In genomic region chr12:92921877-92922276, GRCh38 we compare ENCODE assay signal across 11 cellular contexts. TPM values are rescaled to one million over a fixed set of nuclear protein-coding genes. Genes with fewer than 3 reads are reported as not detected.
DNase-seq lines count a peak whose midpoint lies in the region; ATAC-seq and TF ChIP-seq lines count a peak whose summit lies in the region.
"Had no signal": no experiment of that assay in that cellular context is flagged by ENCODE, and none has a peak within 500 bp of the region (broad histone marks: within the 10 kb centered on the region; RNA-seq: fewer than 3 reads in every experiment).

No MANE protein-coding gene starts in this region.

- H3F3A ChIP-seq in PC-3 (ENCODE audit: low read length, unreplicated experiment): no peaks in the 10 kb centered on the region

- intact Hi-C loops in PC-3 (cut with micrococcal nuclease): no loop called here

- peaks cover 5% of the 10 kb centered on the region for H3K4me1 ChIP-seq in PC-3 (ENCODE audit: insufficient read depth, low read length)
- peaks cover 4% of the 10 kb centered on the region for H3K4me1 ChIP-seq in effector memory CD4-positive, alpha-beta T cell (ENCODE audit: control insufficient read depth, insufficient read depth, low read length, poor library complexity, severe bottlenecking)

- no peak overlapping the region for H3K9ac ChIP-seq in PC-3 (ENCODE audit: low read length)

- H4K20me1 ChIP-seq in PC-3 (ENCODE audit: low read length): 0 out of 2 replicates have a peak, but pooled peaks cover 4% of the 10 kb centered on the region

- POLR2A ChIA-PET in PC-3 (lab: Charles Lee; ENCODE audit: unreplicated experiment): no interaction called here

- H3K36me3 ChIP-seq in PC-3 (ENCODE audit: low read depth, low read length): no peaks in the 10 kb centered on the region
- no peaks in the 10 kb centered on the region for H3K36me3 ChIP-seq in effector memory CD4-positive, alpha-beta T cell (ENCODE audit: control insufficient read depth, insufficient read depth, low read length)
- H3K36me3 ChIP-seq: gastroesophageal sphincter had no signal

- no peak overlapping the region for H3K4me3 ChIP-seq in GM12865 (ENCODE audit: low read depth, low read length)
- H3K4me3 ChIP-seq in PC-3 (ENCODE audit: low read length): no peak overlapping the region
- H3K4me3 ChIP-seq in effector memory CD4-positive, alpha-beta T cell (ENCODE audit: insufficient read depth, low read depth, low read length, poor library complexity, severe bottlenecking): no peak overlapping the region
- H3K4me3 ChIP-seq: gastroesophageal sphincter had no signal

- H3K27me3 ChIP-seq in PC-3 (ENCODE audit: low read length): no peaks in the 10 kb centered on the region
- no peaks in the 10 kb centered on the region for H3K27me3 ChIP-seq in effector memory CD4-positive, alpha-beta T cell (replicated peaks; ENCODE audit: control insufficient read depth, insufficient read depth, low read length, poor library complexity, severe bottlenecking)
- H3K27me3 ChIP-seq: gastroesophageal sphincter had no signal

- H2AFZ ChIP-seq in PC-3 (ENCODE audit: low read length): no peak overlapping the region

- H3K4me2 ChIP-seq in PC-3 (ENCODE audit: low read length): no peak overlapping the region

- ATAC-seq in GM18870 (IDR thresholded peaks at IDR 0.05; ENCODE audit: unreplicated experiment): peak; percentile 94
- ATAC-seq in HG02623 (IDR thresholded peaks at IDR 0.05; ENCODE audit: unreplicated experiment): peak; percentile 86
- ATAC-seq in HG03520 (IDR thresholded peaks at IDR 0.05; ENCODE audit: unreplicated experiment): peak; percentile 90
- ATAC-seq in PC-3: no peak
- ATAC-seq: gastroesophageal sphincter had no signal

- peak; percentile 76 for DNase-seq in GM12865 (ENCODE audit: low read depth)
- no peak for DNase-seq in PC-3
- no peak for DNase-seq in effector memory CD4-positive, alpha-beta T cell
- DNase-seq in SHP77 (lab: John Stamatoyannopoulos, UW): no peak
- DNase-seq in H4 (ENCODE audit: low spot score): no peak
- DNase-seq: activated CD8-positive, alpha-beta memory T cell treated with anti-CD3 and anti-CD28 coated beads, Interleukin-2, amount 50 U/mL, for 4 hours; posterior cingulate gyrus had no signal

- no peak overlapping the region for H3K27ac ChIP-seq in PC-3 (ENCODE audit: low read length)
- no peak overlapping the region for H3K27ac ChIP-seq in effector memory CD4-positive, alpha-beta T cell (ENCODE audit: insufficient read depth, low read length, poor library complexity, severe bottlenecking)
- H3K27ac ChIP-seq: gastroesophageal sphincter had no signal

- H3K79me2 ChIP-seq in PC-3 (ENCODE audit: low read length): peaks cover 47% of the 10 kb centered on the region

- no TSS peak for BruUV-seq in PC-3 (replicated peaks; lab: Mats Ljungman, UMichigan)

- H3K9me3 ChIP-seq in PC-3 (ENCODE audit: low read length): no peaks in the 10 kb centered on the region
- H3K9me3 ChIP-seq in effector memory CD4-positive, alpha-beta T cell (ENCODE audit: control insufficient read depth, low read length): no peaks in the 10 kb centered on the region
- H3K9me3 ChIP-seq: gastroesophageal sphincter had no signal

- H3K9me2 ChIP-seq in PC-3 (replicated peaks; ENCODE audit: low read length): no peaks in the 10 kb centered on the region

- CTCF ChIA-PET in PC-3 (lab: Charles Lee): no interaction called here

- no peak for TF ChIP-seq CTCF in GM12865 (IDR thresholded peaks at IDR 0.05; ENCODE audit: insufficient read depth, low read depth, low read length, missing control alignments)
- no peak for TF ChIP-seq CTCF in PC-3 (conservative IDR thresholded peaks at IDR 0.05; ENCODE audit: low read depth, low read length)

RNA-seq across cellular contexts. Expression of gene EEA1, which starts 7.2 kb away (rescaled TPM):
- total RNA-seq in PC-3 (2014; rRNA removed): 7.9 and 11.9 TPM in 2 replicates
- total RNA-seq in H4 (2014; rRNA removed; shearing (Covaris generic)): 5.9 and 6.6 TPM in 2 replicates
